17 cellular contexts compared by ENCODE assay signal in genomic region chr19:17326595-17326966, GRCh38. TPM values are rescaled to one million over a fixed set of nuclear protein-coding genes. Genes with fewer than 3 reads are reported as not detected.
DNase-seq lines count a peak whose midpoint lies in the region; ATAC-seq and TF ChIP-seq lines count a peak whose summit lies in the region.
"Had no signal": no experiment of that assay in that cellular context is flagged by ENCODE, and none has a peak within 500 bp of the region (broad histone marks: within the 10 kb centered on the region; RNA-seq: fewer than 3 reads in every experiment).

No MANE protein-coding gene starts in this region.

- H3K36me3 ChIP-seq in GM23338 (ENCODE audit: insufficient read depth) (no peaks in the 10 kb centered on the region), adipocyte (ENCODE audit: control insufficient read depth, insufficient read depth, low read length, severe bottlenecking) (peaks cover 8% of the 10 kb centered on the region), suprapubic skin (peaks cover 10% of the 10 kb centered on the region)

- 82% methylated on average over 9 of the region's 11 CpGs for WGBS in suprapubic skin

- H3K4me3 ChIP-seq in GM23338 (peak overlapping the region; percentile 90; the same call in 1 of the 2 replicates), adipocyte (ENCODE audit: low read length) (peak overlapping the region; percentile 4), suprapubic skin (no peak overlapping the region)
- H3K4me3 ChIP-seq: thoracic aorta had no signal

- TF ChIP-seq CTCF in GM23338 (conservative IDR thresholded peaks at IDR 0.05; ENCODE audit: low read depth in 2 of 2) (no peak), suprapubic skin (IDR thresholded peaks at IDR 0.05) (no peak)

- H3K4me3 Mint-ChIP-seq in GM23338 = peak overlapping the region; percentile 90
- H3K4me3 Mint-ChIP-seq: activated T-helper 1 cell treated with anti-CD3 and anti-CD28 coated beads, Interleukin-12 subunit alpha, Interleukin-12 subunit beta, Interleukin-2, Interleukin-4 antibody, amounts not matched to agents 30 ng/mL and 10 ng/mL and 1 ng/mL, durations not matched to agents 14 hours and 24 hours and 36 hours had no signal

- peak overlapping the region; percentile 15 for H3K9ac ChIP-seq in adipocyte (ENCODE audit: low read length)

- no peaks in the 10 kb centered on the region; the same call in 2 of the 3 replicates for H3K9me3 Mint-ChIP-seq in GM23338
- H3K9me3 Mint-ChIP-seq: activated T-helper 1 cell treated with anti-CD3 and anti-CD28 coated beads, Interleukin-12 subunit alpha, Interleukin-12 subunit beta, Interleukin-2, Interleukin-4 antibody, amounts not matched to agents 30 ng/mL and 10 ng/mL and 1 ng/mL, durations not matched to agents 14 hours and 24 hours and 36 hours had no signal

- H4K20me1 ChIP-seq in GM23338 (replicated peaks; ENCODE audit: insufficient read depth) = no peaks in the 10 kb centered on the region; the same call in 1 of the 2 replicates

- peak overlapping the region; percentile 93; the same call in 1 of the 2 replicates for H3K4me2 ChIP-seq in GM23338

- H3K27me3 Mint-ChIP-seq in GM23338 (ENCODE audit: insufficient read depth, low read depth, poor library complexity) = peaks cover 17% of the 10 kb centered on the region

- no peak overlapping the region for H3K27ac Mint-ChIP-seq in GM23338
- H3K27ac Mint-ChIP-seq: activated T-helper 1 cell treated with anti-CD3 and anti-CD28 coated beads, Interleukin-12 subunit alpha, Interleukin-12 subunit beta, Interleukin-2, Interleukin-4 antibody, amounts not matched to agents 30 ng/mL and 10 ng/mL and 1 ng/mL, durations not matched to agents 14 hours and 24 hours and 36 hours had no signal

- H3K9me3 ChIP-seq in adipocyte (ENCODE audit: control insufficient read depth, low read length) (no peaks in the 10 kb centered on the region), suprapubic skin (no peaks in the 10 kb centered on the region)
- H3K9me3 ChIP-seq: thoracic aorta had no signal

- H3K36me3 Mint-ChIP-seq in GM23338 (ENCODE audit: low read depth) = peaks cover 20% of the 10 kb centered on the region

- ATAC-seq in GM23338 (no peak), GM21360 (IDR thresholded peaks at IDR 0.05; ENCODE audit: unreplicated experiment) (no peak)
- ATAC-seq: activated CD4-positive, CD25-positive, alpha-beta regulatory T cell treated with anti-CD3 and anti-CD28 coated beads, Interleukin-2, amount 50 U/mL, for 24 hours had no signal

- TF ChIP-seq EP300 in suprapubic skin (IDR thresholded peaks at IDR 0.05) = no peak

- DNase-seq in GM23338 (ENCODE audit: low spot score) (peak; percentile 66), adipocyte (ENCODE audit: low read depth) (no peak), iPS-NIHi11 (ENCODE audit: low spot score) (peak; percentile 17), suprapubic skin (ENCODE audit: low spot score in 2 of 2) (no peak), NCI-H2029 (lab: John Stamatoyannopoulos, UW) (no peak)
- no peak for DNase-seq in activated T-cell treated with anti-CD3 and anti-CD28 coated beads, Interleukin-2, amount 50 U/mL, for 1 hour
- DNase-seq: brain microvascular endothelial cell, foreskin melanocyte, GOT3, NCI-H1436 treated with DMSO at 0.1 percent for 48 hours, NCI-H2171 treated with DMSO at 0.1 percent for 48 hours, NCI-H82, T1000 had no signal

- H3K27me3 ChIP-seq in GM23338 (ENCODE audit: insufficient read depth) (peaks cover 9% of the 10 kb centered on the region; the same call in 1 of the 2 replicates), adipocyte (replicated peaks; ENCODE audit: control insufficient read depth, insufficient read depth, low read length) (no peaks in the 10 kb centered on the region), suprapubic skin (peaks cover 13% of the 10 kb centered on the region)
- H3K27me3 ChIP-seq: brain microvascular endothelial cell had no signal

- H3K27ac ChIP-seq in GM23338 (ENCODE audit: low read depth) (no peak overlapping the region), suprapubic skin (peak overlapping the region; percentile 29)
- H3K27ac ChIP-seq: brain microvascular endothelial cell had no signal

- H3K4me1 Mint-ChIP-seq in GM23338 = peaks cover 28% of the 10 kb centered on the region

- H3K79me2 ChIP-seq in GM23338 (replicated peaks; ENCODE audit: insufficient read depth) = no peaks in the 10 kb centered on the region

- no peaks in the 10 kb centered on the region for H3K9me2 ChIP-seq in GM23338 (ENCODE audit: insufficient read depth)

- TF ChIP-seq POLR2A in suprapubic skin (IDR thresholded peaks at IDR 0.05) = no peak

- peaks cover 25% of the 10 kb centered on the region for H3K4me1 ChIP-seq in GM23338 (ENCODE audit: insufficient read depth)
- peaks cover 37% of the 10 kb centered on the region for H3K4me1 ChIP-seq in adipocyte (ENCODE audit: control insufficient read depth, insufficient read depth, low read length)
- H3K4me1 ChIP-seq in suprapubic skin = peaks cover 48% of the 10 kb centered on the region

- H3F3A ChIP-seq in GM23338 (replicated peaks; ENCODE audit: low read depth) = peaks cover 33% of the 10 kb centered on the region

- H2AFZ ChIP-seq in GM23338 = no peak overlapping the region

TF ChIP-seq in GM23338, 12 proteins besides CTCF, POLR2A, EP300 and RAD21 (continues in another document):
- TF ChIP-seq POLR2AphosphoS5 (IDR thresholded peaks at IDR 0.05; ENCODE audit: low read depth) = no peak
- no peak for TF ChIP-seq EZH2phosphoT487 (IDR thresholded peaks at IDR 0.05; ENCODE audit: unreplicated experiment)
- TF ChIP-seq NANOG (IDR thresholded peaks at IDR 0.05; ENCODE audit: borderline replicate concordance) = no peak
- TF ChIP-seq ZNF114 (CRISPR knock-in tag; IDR thresholded peaks at IDR 0.05) = no peak

RNA-seq across cellular contexts. Expression of gene ANO8, which starts 8.1 kb away (rescaled TPM):
- total RNA-seq in GM23338 (2014; rRNA removed; shearing (Covaris generic)) = 14.4 and 24.9 TPM in 2 replicates
- 4.3 and 4.5 TPM in 2 replicates for polyA plus RNA-seq in GM23338 (2016; fragmentation: Nextera tagmentation; extraction: Ambion mirVana)
- 10 to 100 TPM; 29.9 to 47.1 (median 37.1) TPM for total RNA-seq in suprapubic skin

RNA-seq across cellular contexts. Expression of gene GTPBP3, which starts 10.8 kb away (rescaled TPM):
- 67.8 and 78.6 TPM in 2 replicates for total RNA-seq in GM23338 (2014; rRNA removed; shearing (Covaris generic))
- polyA plus RNA-seq in GM23338 (2016; fragmentation: Nextera tagmentation; extraction: Ambion mirVana) = 23.5 and 25.4 TPM in 2 replicates
- total RNA-seq in suprapubic skin = 10 to 100 TPM; 18.7 to 29.0 (median 25.2) TPM

RNA-seq across cellular contexts. Expression of gene DDA1, which starts 17.2 kb away (rescaled TPM):
- total RNA-seq in GM23338 (2014; rRNA removed; shearing (Covaris generic)) = 28.2 and 34.6 TPM in 2 replicates
- 107 and 112 TPM in 2 replicates for polyA plus RNA-seq in GM23338 (2016; fragmentation: Nextera tagmentation; extraction: Ambion mirVana)
- total RNA-seq in suprapubic skin = 10 to 100 TPM; 17.9 to 35.2 (median 22.8) TPM

RNA-seq across cellular contexts. Expression of gene MRPL34, which starts 20.9 kb away (rescaled TPM):
- 59.9 and 70.6 TPM in 2 replicates for total RNA-seq in GM23338 (2014; rRNA removed; shearing (Covaris generic))
- polyA plus RNA-seq in GM23338 (2016; fragmentation: Nextera tagmentation; extraction: Ambion mirVana) = 266 and 280 TPM in 2 replicates
- total RNA-seq in suprapubic skin = 10 to 100 TPM; 42.7 to 89.5 (median 73.1) TPM

RNA-seq across cellular contexts. Expression of gene ABHD8, which starts 23.4 kb away (rescaled TPM):
- total RNA-seq in GM23338 (2014; rRNA removed; shearing (Covaris generic)) = 11.4 and 16.5 TPM in 2 replicates
- polyA plus RNA-seq in GM23338 (2016; fragmentation: Nextera tagmentation; extraction: Ambion mirVana) = 5.0 and 5.5 TPM in 2 replicates
- total RNA-seq in suprapubic skin = 10 to 100 TPM in 3 of 4 donors, 1 to 10 TPM in 1; 9.7 to 15.7 (median 13.6) TPM

Comparison
In these comparisons a context has a peak if more than half of its experiments do, and no peak if none do; other contexts are left out.
1. DNase-seq: peak in GM23338 (single experiment) and iPS-NIHi11 (single experiment); none in adipocyte (single experiment), suprapubic skin (0 of 2), NCI-H2029 (single experiment) and activated T-cell treated with anti-CD3 and anti-CD28 coated beads, Interleukin-2, amount 50 U/mL, for 1 hour (single experiment).